2 cellular contexts compared by ENCODE assay signal in genomic region chr7:101870361-101871062, GRCh38.
TF ChIP-seq lines count a peak whose summit lies in the region.

No MANE protein-coding gene starts in this region.

TF ChIP-seq in GM12878, 131 proteins besides CTCF, POLR2A, EP300 and RAD21:
- TF ChIP-seq NBN (IDR thresholded peaks at IDR 0.05) (no peak), HDAC6 (IDR thresholded peaks at IDR 0.05; ENCODE audit: unreplicated experiment) (no peak), SMAD1 (IDR thresholded peaks at IDR 0.05; ENCODE audit: low read depth, partially characterized antibody) (no peak), MYB (IDR thresholded peaks at IDR 0.05; ENCODE audit: borderline replicate concordance, low read depth, low read length) (no peak), TCF3 (IDR thresholded peaks at IDR 0.05; ENCODE audit: borderline replicate concordance, insufficient read depth, low read depth, low read length) (no peak), ETV6 (conservative IDR thresholded peaks at IDR 0.05 in 1 of 2, IDR thresholded peaks at IDR 0.05 in 1 of 2; ENCODE audit: borderline replicate concordance in 1 of 2, low read depth in 1 of 2) (no peak), SUZ12 (IDR thresholded peaks at IDR 0.05; ENCODE audit: unreplicated experiment) (no peak), E2F4 (IDR thresholded peaks at IDR 0.05; ENCODE audit: low read depth, low read length) (no peak), EED (IDR thresholded peaks at IDR 0.05; ENCODE audit: low read depth) (no peak), JUNB (IDR thresholded peaks at IDR 0.05) (no peak), FOS (IDR thresholded peaks at IDR 0.05; ENCODE audit: borderline replicate concordance, extremely low read depth, insufficient read length) (no peak), SIX5 (IDR thresholded peaks at IDR 0.05; ENCODE audit: low read depth, low read length, severe bottlenecking) (no peak)

TF ChIP-seq in HepG2, 621 proteins besides CTCF, POLR2A, EP300 and RAD21:
- TF ChIP-seq, protein P1, sequence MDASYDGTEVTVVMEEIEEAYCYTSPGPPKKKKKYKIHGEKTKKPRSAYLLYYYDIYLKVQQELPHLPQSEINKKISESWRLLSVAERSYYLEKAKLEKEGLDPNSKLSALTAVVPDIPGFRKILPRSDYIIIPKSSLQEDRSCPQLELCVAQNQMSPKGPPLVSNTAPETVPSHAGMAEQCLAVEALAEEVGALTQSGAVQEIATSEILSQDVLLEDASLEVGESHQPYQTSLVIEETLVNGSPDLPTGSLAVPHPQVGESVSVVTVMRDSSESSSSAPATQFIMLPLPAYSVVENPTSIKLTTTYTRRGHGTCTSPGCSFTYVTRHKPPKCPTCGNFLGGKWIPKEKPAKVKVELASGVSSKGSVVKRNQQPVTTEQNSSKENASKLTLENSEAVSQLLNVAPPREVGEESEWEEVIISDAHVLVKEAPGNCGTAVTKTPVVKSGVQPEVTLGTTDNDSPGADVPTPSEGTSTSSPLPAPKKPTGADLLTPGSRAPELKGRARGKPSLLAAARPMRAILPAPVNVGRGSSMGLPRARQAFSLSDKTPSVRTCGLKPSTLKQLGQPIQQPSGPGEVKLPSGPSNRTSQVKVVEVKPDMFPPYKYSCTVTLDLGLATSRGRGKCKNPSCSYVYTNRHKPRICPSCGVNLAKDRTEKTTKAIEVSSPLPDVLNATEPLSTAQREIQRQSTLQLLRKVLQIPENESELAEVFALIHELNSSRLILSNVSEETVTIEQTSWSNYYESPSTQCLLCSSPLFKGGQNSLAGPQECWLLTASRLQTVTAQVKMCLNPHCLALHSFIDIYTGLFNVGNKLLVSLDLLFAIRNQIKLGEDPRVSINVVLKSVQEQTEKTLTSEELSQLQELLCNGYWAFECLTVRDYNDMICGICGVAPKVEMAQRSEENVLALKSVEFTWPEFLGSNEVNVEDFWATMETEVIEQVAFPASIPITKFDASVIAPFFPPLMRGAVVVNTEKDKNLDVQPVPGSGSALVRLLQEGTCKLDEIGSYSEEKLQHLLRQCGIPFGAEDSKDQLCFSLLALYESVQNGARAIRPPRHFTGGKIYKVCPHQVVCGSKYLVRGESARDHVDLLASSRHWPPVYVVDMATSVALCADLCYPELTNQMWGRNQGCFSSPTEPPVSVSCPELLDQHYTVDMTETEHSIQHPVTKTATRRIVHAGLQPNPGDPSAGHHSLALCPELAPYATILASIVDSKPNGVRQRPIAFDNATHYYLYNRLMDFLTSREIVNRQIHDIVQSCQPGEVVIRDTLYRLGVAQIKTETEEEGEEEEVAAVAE (CRISPR knock-in tag; IDR thresholded peaks at IDR 0.05; ENCODE audit: borderline replicate concordance) = no peak
- TF ChIP-seq ZNF333 (CRISPR knock-in tag; IDR thresholded peaks at IDR 0.05; ENCODE audit: borderline replicate concordance) (no peak), STAG1 (CRISPR knock-in tag; IDR thresholded peaks at IDR 0.05) (peak; percentile 37), ZBTB38 (CRISPR knock-in tag; IDR thresholded peaks at IDR 0.05) (0 out of 2 replicates have a peak, but pooled peaks have one; percentile 43), SMARCC2 (IDR thresholded peaks at IDR 0.05) (no peak), POGZ (CRISPR knock-in tag; IDR thresholded peaks at IDR 0.05) (no peak), ZFAT (CRISPR knock-in tag; conservative IDR thresholded peaks at IDR 0.05) (no peak), PCBP2 (optimal IDR thresholded peaks at IDR 0.05; ENCODE audit: low read depth, low read length, poor library complexity, severe bottlenecking) (no peak), CEBPG (CRISPR knock-in tag; IDR thresholded peaks at IDR 0.05) (0 out of 2 replicates have a peak, but pooled peaks have one; percentile 29), ZNF607 (CRISPR knock-in tag; IDR thresholded peaks at IDR 0.05; ENCODE audit: borderline replicate concordance) (no peak), ZNF251 (CRISPR knock-in tag; IDR thresholded peaks at IDR 0.05) (no peak), ZC3H13 (CRISPR knock-in tag; IDR thresholded peaks at IDR 0.05) (no peak), ZNF674 (CRISPR knock-in tag; IDR thresholded peaks at IDR 0.05; ENCODE audit: low read depth) (no peak)
- TF ChIP-seq, protein P2, sequence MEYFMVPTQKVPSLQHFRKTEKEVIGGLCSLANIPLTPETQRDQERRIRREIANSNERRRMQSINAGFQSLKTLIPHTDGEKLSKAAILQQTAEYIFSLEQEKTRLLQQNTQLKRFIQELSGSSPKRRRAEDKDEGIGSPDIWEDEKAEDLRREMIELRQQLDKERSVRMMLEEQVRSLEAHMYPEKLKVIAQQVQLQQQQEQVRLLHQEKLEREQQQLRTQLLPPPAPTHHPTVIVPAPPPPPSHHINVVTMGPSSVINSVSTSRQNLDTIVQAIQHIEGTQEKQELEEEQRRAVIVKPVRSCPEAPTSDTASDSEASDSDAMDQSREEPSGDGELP (IDR thresholded peaks at IDR 0.05; ENCODE audit: borderline replicate concordance, low read depth) = no peak
- TF ChIP-seq, protein P3, sequence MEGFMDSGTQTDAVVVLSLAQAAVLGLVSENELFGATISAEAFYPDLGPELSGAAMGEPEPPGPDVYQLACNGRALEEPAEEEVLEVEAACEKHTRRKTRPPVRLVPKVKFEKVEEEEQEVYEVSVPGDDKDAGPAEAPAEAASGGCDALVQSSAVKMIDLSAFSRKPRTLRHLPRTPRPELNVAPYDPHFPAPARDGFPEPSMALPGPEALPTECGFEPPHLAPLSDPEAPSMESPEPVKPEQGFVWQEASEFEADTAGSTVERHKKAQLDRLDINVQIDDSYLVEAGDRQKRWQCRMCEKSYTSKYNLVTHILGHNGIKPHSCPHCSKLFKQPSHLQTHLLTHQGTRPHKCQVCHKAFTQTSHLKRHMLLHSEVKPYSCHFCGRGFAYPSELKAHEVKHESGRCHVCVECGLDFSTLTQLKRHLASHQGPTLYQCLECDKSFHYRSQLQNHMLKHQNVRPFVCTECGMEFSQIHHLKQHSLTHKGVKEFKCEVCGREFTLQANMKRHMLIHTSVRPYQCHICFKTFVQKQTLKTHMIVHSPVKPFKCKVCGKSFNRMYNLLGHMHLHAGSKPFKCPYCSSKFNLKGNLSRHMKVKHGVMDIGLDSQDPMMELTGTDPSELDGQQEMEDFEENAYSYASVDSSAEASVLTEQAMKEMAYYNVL (CRISPR knock-in tag; IDR thresholded peaks at IDR 0.05; ENCODE audit: borderline replicate concordance) = no peak
- TF ChIP-seq, protein P4, sequence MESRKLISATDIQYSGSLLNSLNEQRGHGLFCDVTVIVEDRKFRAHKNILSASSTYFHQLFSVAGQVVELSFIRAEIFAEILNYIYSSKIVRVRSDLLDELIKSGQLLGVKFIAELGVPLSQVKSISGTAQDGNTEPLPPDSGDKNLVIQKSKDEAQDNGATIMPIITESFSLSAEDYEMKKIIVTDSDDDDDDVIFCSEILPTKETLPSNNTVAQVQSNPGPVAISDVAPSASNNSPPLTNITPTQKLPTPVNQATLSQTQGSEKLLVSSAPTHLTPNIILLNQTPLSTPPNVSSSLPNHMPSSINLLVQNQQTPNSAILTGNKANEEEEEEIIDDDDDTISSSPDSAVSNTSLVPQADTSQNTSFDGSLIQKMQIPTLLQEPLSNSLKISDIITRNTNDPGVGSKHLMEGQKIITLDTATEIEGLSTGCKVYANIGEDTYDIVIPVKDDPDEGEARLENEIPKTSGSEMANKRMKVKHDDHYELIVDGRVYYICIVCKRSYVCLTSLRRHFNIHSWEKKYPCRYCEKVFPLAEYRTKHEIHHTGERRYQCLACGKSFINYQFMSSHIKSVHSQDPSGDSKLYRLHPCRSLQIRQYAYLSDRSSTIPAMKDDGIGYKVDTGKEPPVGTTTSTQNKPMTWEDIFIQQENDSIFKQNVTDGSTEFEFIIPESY (CRISPR knock-in tag; IDR thresholded peaks at IDR 0.05) = peak; percentile 77
TF ChIP-seq in HepG2: peak in this region for 4.
